Comparison of ENCODE assay signal across 8 cellular contexts in the genomic region with DNA sequence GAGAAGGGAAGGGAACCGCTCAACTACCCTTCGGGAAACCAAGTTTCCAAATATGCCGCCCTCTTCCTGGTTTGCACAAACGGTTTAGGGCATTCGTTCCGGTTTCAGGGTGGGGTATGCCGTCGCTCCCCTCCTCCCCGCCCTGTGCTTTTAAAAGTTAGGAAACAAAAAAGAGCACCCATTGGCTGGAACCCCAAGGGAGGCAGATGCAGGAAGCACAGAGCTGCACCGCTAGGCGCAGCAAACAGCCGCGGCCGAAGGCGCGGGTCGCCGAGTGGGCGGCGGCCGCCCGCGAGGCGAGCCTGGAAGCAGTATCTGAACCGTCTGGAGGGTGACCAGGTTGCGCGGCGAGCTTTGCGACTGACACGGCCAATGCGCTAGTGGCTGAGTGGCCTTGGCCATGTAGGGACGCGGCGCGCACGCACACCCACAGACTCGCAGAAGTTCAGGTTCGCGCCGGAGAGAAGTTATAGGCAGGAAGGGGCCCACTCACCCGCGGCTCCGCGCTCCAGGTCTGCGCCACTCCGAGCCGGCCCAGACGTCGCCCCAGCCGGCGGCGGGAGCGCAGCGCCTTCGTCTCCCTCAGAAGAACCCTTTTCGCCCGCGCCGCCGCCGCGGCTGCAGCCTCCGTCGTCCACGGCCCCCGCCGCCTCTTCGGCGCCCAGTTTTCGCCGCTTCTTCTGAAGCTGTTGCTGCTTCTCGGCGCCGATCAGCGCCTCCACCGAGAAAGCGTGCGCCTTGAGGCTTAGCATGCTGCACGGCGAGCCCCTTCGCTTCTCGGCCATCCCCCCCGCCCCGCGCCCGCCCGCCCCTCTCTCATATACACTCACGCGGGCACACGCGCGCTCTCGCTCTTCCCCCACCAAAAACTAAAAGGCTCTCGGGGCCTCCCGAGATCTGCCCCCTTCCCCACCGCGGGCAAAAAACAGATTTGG. TPM values are rescaled to one million over a fixed set of nuclear protein-coding genes. Genes with fewer than 3 reads are reported as not detected.
A peak's percentile ranks its signal among the peaks of the same experiment; 100 is the strongest.
DNase-seq lines count a peak whose midpoint lies in the region; ATAC-seq and TF ChIP-seq lines count a peak whose summit lies in the region.

No MANE protein-coding gene starts in this region.

- ATAC-seq in activated naive CD8-positive, alpha-beta T cell treated with anti-CD3 and anti-CD28 coated beads, Interleukin-2, amount 10 ng/mL, durations not matched to agents 7 days and 5 days (ENCODE audit: low read depth): no peak
- ATAC-seq in GM21737 (IDR thresholded peaks at IDR 0.05; ENCODE audit: unreplicated experiment): no peak
- ATAC-seq in CD8-positive, alpha-beta T cell: no peak
- no peak for ATAC-seq in HG03095 (IDR thresholded peaks at IDR 0.05; ENCODE audit: unreplicated experiment)

- peak overlapping the region; percentile 52 for H3K4me3 Mint-ChIP-seq in activated naive CD8-positive, alpha-beta T cell treated with anti-CD3 and anti-CD28 coated beads, Interleukin-2, amount 10 ng/mL, durations not matched to agents 7 days and 5 days
- H3K4me3 Mint-ChIP-seq in CD8-positive, alpha-beta T cell: no peak overlapping the region

- peaks cover 8% of the 10 kb centered on the region for H3K36me3 Mint-ChIP-seq in activated naive CD8-positive, alpha-beta T cell treated with anti-CD3 and anti-CD28 coated beads, Interleukin-2, amount 10 ng/mL, durations not matched to agents 7 days and 5 days
- no peaks in the 10 kb centered on the region for H3K36me3 Mint-ChIP-seq in CD8-positive, alpha-beta T cell

- peaks cover 100% of the 10 kb centered on the region for H3K27me3 ChIP-seq in iPS-18a (ENCODE audit: control insufficient read depth, insufficient read depth, low read length)
- peaks cover 27% of the 10 kb centered on the region for H3K27me3 ChIP-seq in CD8-positive, alpha-beta T cell (ENCODE audit: insufficient read depth, low read length)

- H3K9me3 Mint-ChIP-seq in activated naive CD8-positive, alpha-beta T cell treated with anti-CD3 and anti-CD28 coated beads, Interleukin-2, amount 10 ng/mL, durations not matched to agents 7 days and 5 days: peaks cover 7% of the 10 kb centered on the region
- no peaks in the 10 kb centered on the region for H3K9me3 Mint-ChIP-seq in CD8-positive, alpha-beta T cell

- H3K27me3 Mint-ChIP-seq in activated naive CD8-positive, alpha-beta T cell treated with anti-CD3 and anti-CD28 coated beads, Interleukin-2, amount 10 ng/mL, durations not matched to agents 7 days and 5 days: peaks cover 85% of the 10 kb centered on the region
- peaks cover 42% of the 10 kb centered on the region for H3K27me3 Mint-ChIP-seq in CD8-positive, alpha-beta T cell (ENCODE audit: low read depth)

- TF ChIP-seq CTCF in CD8-positive, alpha-beta T cell (IDR thresholded peaks at IDR 0.05): no peak

- POLR2A ChIA-PET in activated naive CD8-positive, alpha-beta T cell treated with anti-CD3 and anti-CD28 coated beads, Interleukin-2, amount 10 ng/mL, durations not matched to agents 7 days and 5 days (lab: Charles Lee): no interaction called here
- POLR2A ChIA-PET in CD8-positive, alpha-beta T cell (lab: Charles Lee): no interaction called here

- peak overlapping the region; percentile 78 for H3K4me3 ChIP-seq in iPS-18a (ENCODE audit: low read length)
- no peak overlapping the region for H3K4me3 ChIP-seq in CD8-positive, alpha-beta T cell (ENCODE audit: low read depth, low read length)

- CTCF ChIA-PET in CD8-positive, alpha-beta T cell (lab: Charles Lee): no interaction called here

- H3K4me1 Mint-ChIP-seq in activated naive CD8-positive, alpha-beta T cell treated with anti-CD3 and anti-CD28 coated beads, Interleukin-2, amount 10 ng/mL, durations not matched to agents 7 days and 5 days: peaks cover 6% of the 10 kb centered on the region
- H3K4me1 Mint-ChIP-seq in CD8-positive, alpha-beta T cell (ENCODE audit: low read depth): peaks cover 7% of the 10 kb centered on the region

- H3K36me3 ChIP-seq in iPS-18a (ENCODE audit: control insufficient read depth, low read depth, low read length): no peaks in the 10 kb centered on the region
- H3K36me3 ChIP-seq in CD8-positive, alpha-beta T cell (ENCODE audit: insufficient read depth, low read length): no peaks in the 10 kb centered on the region

- H3K27ac ChIP-seq in iPS-18a (ENCODE audit: low read length): no peak overlapping the region
- no peak overlapping the region for H3K27ac ChIP-seq in CD8-positive, alpha-beta T cell (ENCODE audit: low read depth, low read length)

- H3K4me1 ChIP-seq in iPS-18a (ENCODE audit: control insufficient read depth, low read depth, low read length): peaks cover 9% of the 10 kb centered on the region
- H3K4me1 ChIP-seq in CD8-positive, alpha-beta T cell (ENCODE audit: insufficient read depth, low read length): peaks cover 4% of the 10 kb centered on the region

- no peak overlapping the region for H3K9ac ChIP-seq in iPS-18a (ENCODE audit: low read length)

- H3K27ac Mint-ChIP-seq in activated naive CD8-positive, alpha-beta T cell treated with anti-CD3 and anti-CD28 coated beads, Interleukin-2, amount 10 ng/mL, durations not matched to agents 7 days and 5 days: peak overlapping the region; percentile 61
- no peak overlapping the region for H3K27ac Mint-ChIP-seq in CD8-positive, alpha-beta T cell

- H3K9me3 ChIP-seq in iPS-18a (ENCODE audit: control insufficient read depth, low read depth, low read length): no peaks in the 10 kb centered on the region
- H3K9me3 ChIP-seq in CD8-positive, alpha-beta T cell (ENCODE audit: low read length): no peaks in the 10 kb centered on the region

- DNase-seq in activated CD8-positive, alpha-beta memory T cell treated with anti-CD3 and anti-CD28 coated beads for 24 hours: peak; percentile 53
- DNase-seq in activated CD8-positive, alpha-beta memory T cell treated with anti-CD3 and anti-CD28 coated beads, Interleukin-2, amount 50 U/mL, for 4 hours: no peak
- peak; percentile 39 for DNase-seq in activated naive CD8-positive, alpha-beta T cell treated with anti-CD3 and anti-CD28 coated beads, Interleukin-2, amount 10 ng/mL, durations not matched to agents 7 days and 5 days
- peak; percentile 24 for DNase-seq in stimulated activated CD8-positive, alpha-beta memory T cell treated with anti-CD3 and anti-CD28 coated beads, Interleukin-4, amount 100 ng/mL, for 48 hours
- no peak for DNase-seq in CD8-positive, alpha-beta T cell

- intact Hi-C loops in CD8-positive, alpha-beta T cell (cut with DNase I, micrococcal nuclease): no loop called here

RNA-seq across cellular contexts. Expression of gene TBX18, which starts 0.7 kb away (rescaled TPM):
- not detected for total RNA-seq in activated naive CD8-positive, alpha-beta T cell treated with anti-CD3 and anti-CD28 coated beads, Interleukin-2, amount 10 ng/mL, durations not matched to agents 7 days and 5 days
- total RNA-seq in CD8-positive, alpha-beta T cell: not detected

Comparison
In these comparisons a context has a peak if more than half of its experiments do, and no peak if none do; other contexts are left out.
1. DNase-seq: peak in activated CD8-positive, alpha-beta memory T cell treated with anti-CD3 and anti-CD28 coated beads for 24 hours (single experiment), activated naive CD8-positive, alpha-beta T cell treated with anti-CD3 and anti-CD28 coated beads, Interleukin-2, amount 10 ng/mL, durations not matched to agents 7 days and 5 days (single experiment) and stimulated activated CD8-positive, alpha-beta memory T cell treated with anti-CD3 and anti-CD28 coated beads, Interleukin-4, amount 100 ng/mL, for 48 hours (single experiment); none in activated CD8-positive, alpha-beta memory T cell treated with anti-CD3 and anti-CD28 coated beads, Interleukin-2, amount 50 U/mL, for 4 hours (single experiment) and CD8-positive, alpha-beta T cell (0 of 7).